Comparison of ENCODE assay signal across 16 cellular contexts in the genomic region with DNA sequence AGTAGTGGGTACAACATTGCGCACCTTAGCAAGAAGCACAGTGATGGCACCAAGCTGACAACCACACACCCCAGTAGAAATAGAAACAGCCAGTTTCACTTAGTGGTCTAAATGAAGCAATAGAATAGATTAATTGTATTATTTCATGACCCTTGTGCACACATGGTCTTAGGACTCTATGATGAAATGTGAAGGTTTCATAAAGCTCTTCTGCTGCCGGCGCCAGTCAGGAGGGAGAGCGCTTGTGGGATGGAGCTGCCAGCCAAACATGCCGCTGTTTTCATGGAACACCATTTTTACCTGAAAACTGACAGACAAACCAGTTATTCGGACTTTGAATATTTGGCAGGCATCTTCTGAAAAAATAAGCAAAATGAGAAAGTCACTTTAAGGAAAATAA.
A peak's percentile ranks its signal among the peaks of the same experiment; 100 is the strongest.
DNase-seq lines count a peak whose midpoint lies in the region; ATAC-seq, FAIRE-seq and TF ChIP-seq lines count a peak whose summit lies in the region.
"Had no signal": no experiment of that assay in that cellular context is flagged by ENCODE, and none has a peak within 500 bp of the region (broad histone marks: within the 10 kb centered on the region; RNA-seq: fewer than 3 reads in every experiment).

No MANE protein-coding gene starts in this region.

- H3K36me3 Mint-ChIP-seq in activated naive CD8-positive, alpha-beta T cell = peaks cover 18% of the 10 kb centered on the region
- H3K36me3 Mint-ChIP-seq in activated naive CD8-positive, alpha-beta T cell treated with anti-CD3 and anti-CD28 coated beads for 36 hours = peaks cover 48% of the 10 kb centered on the region
- peaks cover 84% of the 10 kb centered on the region for H3K36me3 Mint-ChIP-seq in CD8-positive, alpha-beta T cell
- H3K36me3 Mint-ChIP-seq in astrocyte (ENCODE audit: low read depth, unreplicated experiment) = peaks cover 14% of the 10 kb centered on the region
- H3K36me3 Mint-ChIP-seq in natural killer cell treated with Interleukin-12 subunit alpha and Interleukin-12 subunit beta and Interleukin-15 and Interleukin-18, amount 100 ng/mL, for 72 hours = peaks cover 10% of the 10 kb centered on the region

- H3K9ac ChIP-seq in astrocyte (ENCODE audit: low read length) = no peak overlapping the region
- H3K9ac ChIP-seq: GM23248 had no signal

- intact Hi-C loops in CD8-positive, alpha-beta T cell (cut with DNase I, micrococcal nuclease) = no loop called here
- intact Hi-C loops in head of caudate nucleus (cut with DNase I) = no loop called here

- no peak overlapping the region for H3K4me3 Mint-ChIP-seq in activated naive CD8-positive, alpha-beta T cell
- H3K4me3 Mint-ChIP-seq in activated naive CD8-positive, alpha-beta T cell treated with anti-CD3 and anti-CD28 coated beads for 36 hours = no peak overlapping the region
- no peak overlapping the region for H3K4me3 Mint-ChIP-seq in CD8-positive, alpha-beta T cell
- H3K4me3 Mint-ChIP-seq in astrocyte (ENCODE audit: unreplicated experiment) = no peak overlapping the region
- H3K4me3 Mint-ChIP-seq in natural killer cell treated with Interleukin-12 subunit alpha and Interleukin-12 subunit beta and Interleukin-15 and Interleukin-18, amount 100 ng/mL, for 72 hours = no peak overlapping the region

- DNase-seq in activated naive CD8-positive, alpha-beta T cell treated with anti-CD3 and anti-CD28 coated beads for 36 hours = no peak
- no peak for DNase-seq in CD8-positive, alpha-beta T cell
- DNase-seq in astrocyte (ENCODE audit: low read depth) (no peak), NCI-H82 treated with DMSO at 0.1 percent for 48 hours (lab: John Stamatoyannopoulos, UW; ENCODE audit: unreplicated experiment) (no peak), head of caudate nucleus (no peak)
- no peak for DNase-seq in natural killer cell treated with Interleukin-12 subunit alpha and Interleukin-12 subunit beta and Interleukin-15 and Interleukin-18, amount 100 ng/mL, for 72 hours (ENCODE audit: low spot score)
- no peak for DNase-seq in stimulated activated CD4-positive, alpha-beta T cell treated with anti-CD3 and anti-CD28 coated beads, Interleukin-4, amount 100 ng/mL, for 4 hours
- DNase-seq: DMS 273 treated with DMSO at 0.1 percent for 48 hours, Kasumi-1, NCI-H187 treated with DMSO at 0.1 percent for 48 hours, NCI-H2171, NCI-H446 treated with DMSO at 0.1 percent for 48 hours, NCI-H748 treated with DMSO at 0.1 percent for 48 hours had no signal

- peaks cover 58% of the 10 kb centered on the region for H3K4me1 Mint-ChIP-seq in activated naive CD8-positive, alpha-beta T cell (ENCODE audit: low read depth)
- H3K4me1 Mint-ChIP-seq in activated naive CD8-positive, alpha-beta T cell treated with anti-CD3 and anti-CD28 coated beads for 36 hours = peaks cover 43% of the 10 kb centered on the region
- peaks cover 72% of the 10 kb centered on the region for H3K4me1 Mint-ChIP-seq in CD8-positive, alpha-beta T cell (ENCODE audit: low read depth)
- peaks cover 20% of the 10 kb centered on the region for H3K4me1 Mint-ChIP-seq in astrocyte (ENCODE audit: low read depth, unreplicated experiment)
- peaks cover 41 to 52% of the 10 kb centered on the region in 2 donors for H3K4me1 Mint-ChIP-seq in natural killer cell treated with Interleukin-12 subunit alpha and Interleukin-12 subunit beta and Interleukin-15 and Interleukin-18, amount 100 ng/mL, for 72 hours (ENCODE audit: low read depth in 2 of 2)

- no peaks in the 10 kb centered on the region for H3K27me3 Mint-ChIP-seq in activated naive CD8-positive, alpha-beta T cell
- no peaks in the 10 kb centered on the region for H3K27me3 Mint-ChIP-seq in activated naive CD8-positive, alpha-beta T cell treated with anti-CD3 and anti-CD28 coated beads for 36 hours
- H3K27me3 Mint-ChIP-seq in CD8-positive, alpha-beta T cell (ENCODE audit: low read depth) = no peaks in the 10 kb centered on the region
- H3K27me3 Mint-ChIP-seq in astrocyte (ENCODE audit: low read depth, unreplicated experiment) = no peaks in the 10 kb centered on the region
- no peaks in the 10 kb centered on the region for H3K27me3 Mint-ChIP-seq in natural killer cell treated with Interleukin-12 subunit alpha and Interleukin-12 subunit beta and Interleukin-15 and Interleukin-18, amount 100 ng/mL, for 72 hours

- CTCF ChIA-PET in CD8-positive, alpha-beta T cell (lab: Charles Lee) = no interaction called here

- ATAC-seq in CD8-positive, alpha-beta T cell = no peak
- no peak for ATAC-seq in natural killer cell treated with Interleukin-12 subunit alpha and Interleukin-12 subunit beta and Interleukin-15 and Interleukin-18, amount 100 ng/mL, for 72 hours
- ATAC-seq: Panc1 had no signal

- H3K79me2 ChIP-seq in astrocyte (ENCODE audit: insufficient read depth, low read length) = peaks cover 64% of the 10 kb centered on the region

- no peaks in the 10 kb centered on the region for H3K27me3 ChIP-seq in CD8-positive, alpha-beta T cell (ENCODE audit: insufficient read depth, low read length)
- no peaks in the 10 kb centered on the region for H3K27me3 ChIP-seq in astrocyte (ENCODE audit: insufficient read depth, low read length)

- H3K27ac Mint-ChIP-seq in activated naive CD8-positive, alpha-beta T cell = peak overlapping the region; percentile 41
- no peak overlapping the region for H3K27ac Mint-ChIP-seq in activated naive CD8-positive, alpha-beta T cell treated with anti-CD3 and anti-CD28 coated beads for 36 hours
- peak overlapping the region; percentile 41 for H3K27ac Mint-ChIP-seq in CD8-positive, alpha-beta T cell
- H3K27ac Mint-ChIP-seq in astrocyte (ENCODE audit: unreplicated experiment) = peak overlapping the region; percentile 62
- peak overlapping the region; percentile 26 to 93 for H3K27ac Mint-ChIP-seq in natural killer cell treated with Interleukin-12 subunit alpha and Interleukin-12 subunit beta and Interleukin-15 and Interleukin-18, amount 100 ng/mL, for 72 hours

- POLR2A ChIA-PET in CD8-positive, alpha-beta T cell (lab: Charles Lee) = interaction anchor here (0.5 to 1.2 kb wide), 2 partner anchors 16 to 139 kb away, joined by 3 to 4 read pairs; no protein-coding TSS in a partner anchor

- H3K9me3 Mint-ChIP-seq in activated naive CD8-positive, alpha-beta T cell (ENCODE audit: low read depth) = no peaks in the 10 kb centered on the region
- H3K9me3 Mint-ChIP-seq in activated naive CD8-positive, alpha-beta T cell treated with anti-CD3 and anti-CD28 coated beads for 36 hours = no peaks in the 10 kb centered on the region
- H3K9me3 Mint-ChIP-seq in CD8-positive, alpha-beta T cell = no peaks in the 10 kb centered on the region
- H3K9me3 Mint-ChIP-seq in astrocyte (ENCODE audit: unreplicated experiment) = no peaks in the 10 kb centered on the region
- no peaks in the 10 kb centered on the region for H3K9me3 Mint-ChIP-seq in natural killer cell treated with Interleukin-12 subunit alpha and Interleukin-12 subunit beta and Interleukin-15 and Interleukin-18, amount 100 ng/mL, for 72 hours

- H2AFZ ChIP-seq in astrocyte (ENCODE audit: low read depth, low read length) = no peak overlapping the region
- H2AFZ ChIP-seq: GM23248 had no signal

- H3K4me3 ChIP-seq in CD8-positive, alpha-beta T cell (ENCODE audit: low read depth, low read length) = no peak overlapping the region
- no peak overlapping the region for H3K4me3 ChIP-seq in astrocyte (ENCODE audit: insufficient read depth, low read depth, low read length)
- H3K4me3 ChIP-seq: GM23248 had no signal

- peaks cover 36% of the 10 kb centered on the region for H3K36me3 ChIP-seq in CD8-positive, alpha-beta T cell (ENCODE audit: insufficient read depth, low read length)
- H3K36me3 ChIP-seq in astrocyte (ENCODE audit: insufficient read depth, low read length) = no peaks in the 10 kb centered on the region

- H3K4me1 ChIP-seq in CD8-positive, alpha-beta T cell (ENCODE audit: insufficient read depth, low read length) = peaks cover 23% of the 10 kb centered on the region
- H3K4me1 ChIP-seq in astrocyte (ENCODE audit: insufficient read depth, low read length) = no peaks in the 10 kb centered on the region

- TF ChIP-seq CTCF in CD8-positive, alpha-beta T cell (IDR thresholded peaks at IDR 0.05) = no peak
- no peak for TF ChIP-seq CTCF in astrocyte (IDR thresholded peaks at IDR 0.05; ENCODE audit: insufficient read depth, low read depth, low read length)

- H3K27ac ChIP-seq in CD8-positive, alpha-beta T cell (ENCODE audit: low read depth, low read length) = no peak overlapping the region
- no peak overlapping the region for H3K27ac ChIP-seq in astrocyte (ENCODE audit: low read depth, low read length)
- H3K27ac ChIP-seq: GM23248 had no signal

- no peak for FAIRE-seq in astrocyte (lab: Jason Lieb, UNC)

- H3K4me2 ChIP-seq in astrocyte (ENCODE audit: low read length) = peak overlapping the region; percentile 46

- peaks cover 77% of the 10 kb centered on the region for H4K20me1 ChIP-seq in astrocyte (ENCODE audit: insufficient read depth, low read length)

- no peaks in the 10 kb centered on the region for H3K9me3 ChIP-seq in CD8-positive, alpha-beta T cell (ENCODE audit: low read length)
- H3K9me3 ChIP-seq in astrocyte (ENCODE audit: insufficient read depth, low read depth, low read length) = no peaks in the 10 kb centered on the region
